8 cellular contexts compared by ENCODE assay signal in genomic region chr13:51590966-51591627, GRCh38. TPM values are rescaled to one million over a fixed set of nuclear protein-coding genes. Genes with fewer than 3 reads are reported as not detected.
DNase-seq lines count a peak whose midpoint lies in the region; ATAC-seq and TF ChIP-seq lines count a peak whose summit lies in the region.

No MANE protein-coding gene starts in this region.

- H4K20me1 ChIP-seq in MM.1S (ENCODE audit: insufficient read depth, low read length): no peaks in the 10 kb centered on the region

- no peaks in the 10 kb centered on the region for H3F3A ChIP-seq in MM.1S (ENCODE audit: insufficient read depth, low read length)

- H3K36me3 ChIP-seq in sigmoid colon: no peaks in the 10 kb centered on the region
- H3K36me3 ChIP-seq in MM.1S (replicated peaks; ENCODE audit: insufficient read depth, low read length): no peaks in the 10 kb centered on the region

- CTCF ChIA-PET in RWPE1 (lab: Yijun Ruan, JAX): interaction anchor here (0.6 kb wide), 2 partner anchors 36 to 536 kb away, joined by 3 to 5 read pairs; no protein-coding TSS in a partner anchor

- no peaks in the 10 kb centered on the region for H3K9me3 ChIP-seq in sigmoid colon
- H3K9me3 ChIP-seq in MM.1S (replicated peaks; ENCODE audit: insufficient read depth, low read length): no peaks in the 10 kb centered on the region

- H3K27ac ChIP-seq in RWPE1 (no peak overlapping the region), sigmoid colon (peak overlapping the region; percentile 37 to 58 (median 42)), MM.1S (ENCODE audit: low read length) (no peak overlapping the region)

- ATAC-seq in HG02759 (IDR thresholded peaks at IDR 0.05; ENCODE audit: unreplicated experiment): no peak
- no peak for ATAC-seq in HG03025 (IDR thresholded peaks at IDR 0.05; ENCODE audit: low FRiP score, unreplicated experiment)

- TF ChIP-seq CTCF in RWPE1 (conservative IDR thresholded peaks at IDR 0.05; ENCODE audit: low read depth) (no peak), fibroblast of mammary gland (conservative IDR thresholded peaks at IDR 0.05; ENCODE audit: control insufficient read depth, insufficient read depth, low read depth, low read length) (no peak), sigmoid colon (IDR thresholded peaks at IDR 0.05) (no peak), MM.1S (IDR thresholded peaks at IDR 0.05; ENCODE audit: low read length) (no peak)

- DNase-seq in GOT3 (lab: John Stamatoyannopoulos, UW): peak; percentile 14
- peak; percentile 51 for DNase-seq in RWPE1 (ENCODE audit: low spot score)
- peak; percentile 98 for DNase-seq in fibroblast of mammary gland (ENCODE audit: low read depth)
- no peak for DNase-seq in sigmoid colon
- no peak for DNase-seq in MM.1S
- no peak for DNase-seq in cerebellum (ENCODE audit: low spot score)

- H3K79me2 ChIP-seq in MM.1S (ENCODE audit: low read length): no peaks in the 10 kb centered on the region; the same call in 1 of the 2 replicates

- POLR2A ChIA-PET in RWPE1 (lab: Yijun Ruan, JAX; ENCODE audit: low non-redundant PET): no interaction called here

- intact Hi-C loops in sigmoid colon (cut with DNase I): no loop called here

- peaks cover 0 to 28% (median 23%) of the 10 kb centered on the region in 4 donors for H3K4me1 ChIP-seq in sigmoid colon
- H3K4me1 ChIP-seq in MM.1S (ENCODE audit: low read length): peaks cover 7% of the 10 kb centered on the region; the same call in 1 of the 2 replicates

- 64 to 77% methylated on average over 4 of the region's 4 CpGs for WGBS in sigmoid colon, 2 donors

- H3K4me2 ChIP-seq in MM.1S (ENCODE audit: low read depth, low read length): no peak overlapping the region

- H3K27me3 ChIP-seq in sigmoid colon (no peaks in the 10 kb centered on the region), MM.1S (replicated peaks; ENCODE audit: insufficient read depth, low read length) (no peaks in the 10 kb centered on the region)

- H3K9ac ChIP-seq in MM.1S (ENCODE audit: low read length): no peak overlapping the region

- no peaks in the 10 kb centered on the region for H3K9me2 ChIP-seq in MM.1S (replicated peaks; ENCODE audit: insufficient read depth, low read length)

- no peak for TF ChIP-seq POLR2A in sigmoid colon (IDR thresholded peaks at IDR 0.05)

- H3K4me3 ChIP-seq in fibroblast of mammary gland (ENCODE audit: control insufficient read depth, low read depth, low read length) (peak overlapping the region; percentile 2), sigmoid colon (no peak overlapping the region), MM.1S (ENCODE audit: low read length) (no peak overlapping the region)

- no peak for TF ChIP-seq EP300 in sigmoid colon (IDR thresholded peaks at IDR 0.05)

- no peak overlapping the region for H2AFZ ChIP-seq in MM.1S (ENCODE audit: low read length)

RNA-seq across cellular contexts. Expression of gene WDFY2, which starts 6.8 kb away (rescaled TPM):
- total RNA-seq in sigmoid colon (10 to 100 TPM in 2 of 4 donors, 1 to 10 TPM in 2; 7.3 to 18.3 (median 9.9) TPM), cerebellum (17.5 TPM)
- polyA plus RNA-seq in sigmoid colon: 1 to 10 TPM in 1 of 3 donors, under 1 TPM in 2; 0.60 to 2.7 (median 0.92) TPM

Comparison
In these comparisons a context has a peak if more than half of its experiments do, and no peak if none do; other contexts are left out.
1. DNase-seq: peak in GOT3 (single experiment), RWPE1 (single experiment) and fibroblast of mammary gland (single experiment); none in sigmoid colon (single experiment), MM.1S (single experiment) and cerebellum (single experiment).
2. H3K27ac ChIP-seq: peak in sigmoid colon (4 of 4); none in RWPE1 (single experiment) and MM.1S (single experiment).